8 cellular contexts compared by ENCODE assay signal in the genomic region with DNA sequence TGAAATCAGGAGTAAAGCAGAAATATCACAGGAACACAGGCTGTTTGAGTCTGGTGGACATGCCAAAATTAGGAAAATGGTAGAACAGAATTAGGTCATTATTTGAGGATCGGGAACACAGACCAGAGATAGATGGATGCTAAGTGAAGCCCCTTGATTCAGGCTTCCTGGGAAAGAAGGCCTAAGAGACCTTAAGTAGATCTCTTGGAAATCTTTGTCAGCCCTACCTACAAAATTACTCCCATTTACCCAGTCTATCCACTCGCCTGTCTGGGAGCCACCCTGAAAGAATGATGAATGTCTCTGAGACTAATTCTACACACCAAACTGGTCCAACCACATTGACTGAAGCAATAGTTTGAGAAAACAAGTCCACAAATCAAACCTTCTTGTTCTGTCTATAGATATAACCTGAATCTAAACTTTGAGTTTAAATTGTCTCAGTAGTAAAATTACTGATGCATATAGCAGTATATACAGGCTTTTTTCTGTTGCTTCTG. TPM values are rescaled to one million over a fixed set of nuclear protein-coding genes. Genes with fewer than 3 reads are reported as not detected.
DNase-seq lines count a peak whose midpoint lies in the region; TF ChIP-seq lines count a peak whose summit lies in the region.
"Had no signal": no experiment of that assay in that cellular context is flagged by ENCODE, and none has a peak within 500 bp of the region (broad histone marks: within the 10 kb centered on the region; RNA-seq: fewer than 3 reads in every experiment).

No MANE protein-coding gene starts in this region.

- no peaks in the 10 kb centered on the region for H3K9me3 ChIP-seq in esophagus (ENCODE audit: control insufficient read depth in 2 of 2, insufficient read depth in 1 of 2, low read depth in 1 of 2, low read length in 1 of 2)
- H3K9me3 ChIP-seq in skeletal muscle satellite cell (replicated peaks; ENCODE audit: low read length), result no peaks in the 10 kb centered on the region

- peaks cover 35% of the 10 kb centered on the region for H3K4me1 Mint-ChIP-seq in HFFc6 (ENCODE audit: low read depth)

- TF ChIP-seq CTCF in HFFc6 (IDR thresholded peaks at IDR 0.05), result no peak

- no peaks in the 10 kb centered on the region for H3K36me3 ChIP-seq in esophagus (ENCODE audit: control insufficient read depth in 2 of 2, insufficient read depth in 2 of 2, low read length in 1 of 2)
- H3K36me3 ChIP-seq in skeletal muscle satellite cell (ENCODE audit: insufficient read depth, low read length), result no peaks in the 10 kb centered on the region

- peak overlapping the region; percentile 52 for H3K4me3 Mint-ChIP-seq in HFFc6

- peak overlapping the region; percentile 90 for H3K27ac Mint-ChIP-seq in HFFc6

- no peaks in the 10 kb centered on the region for H3K9me3 Mint-ChIP-seq in HFFc6

- H3K27me3 ChIP-seq in esophagus (ENCODE audit: control insufficient read depth in 1 of 2, insufficient read depth in 2 of 2, low read length in 2 of 2) (no peaks in the 10 kb centered on the region), skeletal muscle satellite cell (ENCODE audit: control insufficient read depth, insufficient read depth, low read length) (no peaks in the 10 kb centered on the region)

- peak overlapping the region; percentile 86 to 97 for H3K27ac ChIP-seq in esophagus (ENCODE audit: low read depth in 2 of 2, low read length in 1 of 2)

- peak overlapping the region; percentile 61 for H3K9ac ChIP-seq in skeletal muscle satellite cell (ENCODE audit: low read depth, low read length)

- DNase-seq in HFFc6, result no peak
- peak; percentile 34 for DNase-seq in NCI-H510A (lab: John Stamatoyannopoulos, UW)
- no peak for DNase-seq in kidney tubule cell (ENCODE audit: low spot score)
- DNase-seq in COLO668 (lab: John Stamatoyannopoulos, UW; ENCODE audit: unreplicated experiment), result no peak
- no peak for DNase-seq in NCI-H2107 treated with DMSO at 0.1 percent for 48 hours (lab: John Stamatoyannopoulos, UW; ENCODE audit: unreplicated experiment)
- DNase-seq: activated gamma-delta T cell had no signal

- no peaks in the 10 kb centered on the region for H3K36me3 Mint-ChIP-seq in HFFc6 (ENCODE audit: low read depth)

- H3K4me3 ChIP-seq in esophagus (ENCODE audit: low read depth in 1 of 2, low read length in 2 of 2), result peak overlapping the region in 1 of 2 donors; percentile 31
- no peak overlapping the region for H3K4me3 ChIP-seq in skeletal muscle satellite cell (ENCODE audit: low read length)

- WGBS in esophagus, 2 donors, result 28 to 59% methylated on average over 2 of the region's 2 CpGs

- no peaks in the 10 kb centered on the region for H3K27me3 Mint-ChIP-seq in HFFc6 (ENCODE audit: insufficient read depth)

- H3K4me1 ChIP-seq in esophagus (ENCODE audit: control insufficient read depth in 2 of 2, insufficient read depth in 2 of 2, low read length in 1 of 2), result peaks cover 0 to 3% of the 10 kb centered on the region in 2 donors
- H3K4me1 ChIP-seq in skeletal muscle satellite cell (ENCODE audit: control insufficient read depth, insufficient read depth, low read length), result peaks cover 21% of the 10 kb centered on the region

- H3K4me2 ChIP-seq in skeletal muscle satellite cell (ENCODE audit: low read length), result peak overlapping the region; percentile 64

RNA-seq across cellular contexts. Expression of a gene that starts 36.6 kb away (rescaled TPM):
- total RNA-seq in HFFc6 (2021; fragmentation: NEBNext Ultra II Directional; extraction: Animal tissue kit (Norgen Biotek cat#: 25700)), result 10 to 100 TPM; 28.9 to 38.9 (median 36.5) TPM
- polyA plus RNA-seq in esophagus, result 10 to 100 TPM; 24.1 to 25.0 TPM
- 46.5 and 65.7 TPM in 2 replicates for total RNA-seq in skeletal muscle satellite cell (2012; rRNA removed)
